Comparison of ENCODE assay signal across 1 cellular context in genomic region chr2:14633031-14633430, GRCh38.
TF ChIP-seq lines count a peak whose summit lies in the region.

No MANE protein-coding gene starts in this region.

TF ChIP-seq in GM23338, 12 proteins besides CTCF, POLR2A, EP300 and RAD21 (continued from another document):
- TF ChIP-seq ZNF462 (CRISPR knock-in tag; IDR thresholded peaks at IDR 0.05) (no peak), STAT1 (IDR thresholded peaks at IDR 0.05; ENCODE audit: unreplicated experiment) (no peak), REST (IDR thresholded peaks at IDR 0.05; ENCODE audit: unreplicated experiment) (no peak)
